ENCODE assay signal across 32 cellular contexts in the genomic region with DNA sequence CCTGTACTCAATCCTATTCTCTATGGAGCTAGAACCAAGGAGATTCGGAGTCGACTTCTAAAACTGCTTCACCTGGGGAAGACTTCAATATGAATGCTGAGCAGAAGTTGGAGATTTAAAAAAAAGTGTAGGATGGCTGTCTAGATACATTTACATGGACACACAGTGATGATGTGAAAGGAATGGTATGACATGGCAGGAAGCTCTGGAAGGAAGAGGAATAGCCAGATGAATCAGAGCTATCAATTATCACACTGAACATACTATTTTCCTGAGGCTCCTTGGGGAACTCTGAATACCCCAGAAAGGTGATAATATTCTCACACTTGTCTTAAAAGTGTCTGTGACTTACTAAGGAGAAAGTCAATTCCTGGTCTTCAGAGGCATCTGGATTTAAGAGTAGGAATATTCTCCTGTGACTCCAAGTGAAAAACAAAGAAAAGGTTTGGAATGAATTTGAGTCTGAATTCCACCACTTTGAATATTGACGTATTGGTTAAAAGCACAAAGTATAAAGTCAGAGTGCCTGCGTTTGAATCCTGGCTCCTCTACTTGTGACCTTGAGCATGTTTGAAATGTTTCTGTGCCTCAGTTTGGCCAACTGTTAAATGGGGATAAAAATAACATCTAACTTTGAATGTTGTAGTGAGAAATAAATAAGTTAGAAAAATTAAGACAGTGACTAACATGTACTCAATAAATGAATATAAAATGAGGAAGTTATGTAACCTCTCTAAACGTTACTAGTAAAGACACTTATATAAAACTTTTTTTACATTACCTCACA. TPM values are rescaled to one million over a fixed set of nuclear protein-coding genes. Genes with fewer than 3 reads are reported as not detected.
"Had no signal": no experiment of that assay in that cellular context is flagged by ENCODE, and none has a peak within 500 bp of the region (broad histone marks: within the 10 kb centered on the region; RNA-seq: fewer than 3 reads in every experiment).

No MANE protein-coding gene starts in this region.

- H3K27ac Mint-ChIP-seq: activated CD4-positive, alpha-beta T cell treated with anti-CD3 and anti-CD28 coated beads, Interleukin-2, amount 10 ng/mL, durations not matched to agents 7 days and 5 days; activated CD8-positive, alpha-beta memory T cell treated with anti-CD3 and anti-CD28 coated beads, Interleukin-2, amount 10 ng/mL, durations not matched to agents 7 days and 5 days; activated CD8-positive, alpha-beta T cell treated with anti-CD3 and anti-CD28 coated beads for 36 hours; activated naive CD8-positive, alpha-beta T cell treated with anti-CD3 and anti-CD28 coated beads, Interleukin-2, amount 50 U/mL, for 24 hours; memory B cell; nephron progenitor cell; stimulated activated naive CD8-positive, alpha-beta T cell treated with anti-CD3 and anti-CD28 coated beads, Interleukin-15, amount 100 ng/mL, for 72 hours had no signal

- H3K27ac ChIP-seq: brain microvascular endothelial cell, gastrocnemius medialis, pancreas, psoas muscle, tibial artery, VCaP had no signal

- H3K4me1 ChIP-seq: gastrocnemius medialis, pancreas, psoas muscle, tibial artery had no signal

- H3K36me3 Mint-ChIP-seq: activated CD8-positive, alpha-beta memory T cell treated with anti-CD3 and anti-CD28 coated beads, Interleukin-2, amount 10 ng/mL, durations not matched to agents 7 days and 5 days; memory B cell had no signal

- H3K4me1 Mint-ChIP-seq: activated CD4-positive, alpha-beta T cell treated with anti-CD3 and anti-CD28 coated beads, Interleukin-2, amount 10 ng/mL, durations not matched to agents 7 days and 5 days; activated CD8-positive, alpha-beta memory T cell treated with anti-CD3 and anti-CD28 coated beads, Interleukin-2, amount 10 ng/mL, durations not matched to agents 7 days and 5 days; nephron progenitor cell had no signal

- ATAC-seq: activated CD8-positive, alpha-beta memory T cell treated with anti-CD3 and anti-CD28 coated beads, Interleukin-2, amount 10 ng/mL, durations not matched to agents 7 days and 5 days; activated CD8-positive, alpha-beta T cell treated with anti-CD3 and anti-CD28 coated beads for 36 hours; activated naive CD8-positive, alpha-beta T cell treated with anti-CD3 and anti-CD28 coated beads, Interleukin-2, amount 50 U/mL, for 24 hours; esophagus mucosa; gastrocnemius medialis; left colon; mucosa of descending colon; pancreas; psoas muscle; right cardiac atrium; stimulated activated naive CD8-positive, alpha-beta T cell treated with anti-CD3 and anti-CD28 coated beads, Interleukin-15, amount 100 ng/mL, for 72 hours had no signal

- H3K9me3 ChIP-seq: gastrocnemius medialis, mucosa of descending colon, pancreas, psoas muscle, tibial artery had no signal

- FAIRE-seq: pancreas had no signal

- H3K4me3 ChIP-seq: gastrocnemius medialis, mucosa of descending colon, pancreas, psoas muscle, tibial artery had no signal

- H3K9me3 Mint-ChIP-seq: activated CD4-positive, alpha-beta T cell treated with anti-CD3 and anti-CD28 coated beads, Interleukin-2, amount 10 ng/mL, durations not matched to agents 7 days and 5 days; activated CD8-positive, alpha-beta T cell treated with anti-CD3 and anti-CD28 coated beads for 36 hours; activated naive CD8-positive, alpha-beta T cell treated with anti-CD3 and anti-CD28 coated beads, Interleukin-2, amount 50 U/mL, for 24 hours; memory B cell; nephron progenitor cell; stimulated activated naive CD8-positive, alpha-beta T cell treated with anti-CD3 and anti-CD28 coated beads, Interleukin-15, amount 100 ng/mL, for 72 hours had no signal

- H3K27me3 ChIP-seq: brain microvascular endothelial cell, gastrocnemius medialis, pancreas, tibial artery had no signal

- H3K36me3 ChIP-seq: brain microvascular endothelial cell, gastrocnemius medialis, pancreas, tibial artery had no signal

- DNase-seq: activated CD4-positive, alpha-beta T cell treated with anti-CD3 and anti-CD28 coated beads, Interleukin-2, amount 10 ng/mL, durations not matched to agents 7 days and 5 days; activated CD4-positive, CD25-positive, alpha-beta regulatory T cell treated with anti-CD3 and anti-CD28 coated beads, Interleukin-2, amount 50 U/mL, for 72 hours; activated CD8-positive, alpha-beta memory T cell treated with anti-CD3 and anti-CD28 coated beads, Interleukin-2, amount 10 ng/mL, durations not matched to agents 7 days and 5 days; activated CD8-positive, alpha-beta T cell treated with anti-CD3 and anti-CD28 coated beads for 36 hours; activated gamma-delta T cell; activated naive CD4-positive, alpha-beta T cell treated with anti-CD3 and anti-CD28 coated beads, Interleukin-2, amount 50 U/mL, for 16 hours; activated naive CD8-positive, alpha-beta T cell treated with anti-CD3 and anti-CD28 coated beads, Interleukin-2, amount 50 U/mL, for 24 hours; activated T-cell treated with anti-CD3 and anti-CD28 coated beads for 4 hours; anterior cingulate cortex; brain microvascular endothelial cell; central memory CD4-positive, alpha-beta T cell; effector memory CD4-positive, alpha-beta T cell; gastrocnemius medialis; head of caudate nucleus; islet precursor cell; left colon; mucosa of descending colon; nephron progenitor cell; pancreas; psoas muscle; right cardiac atrium; stimulated activated CD4-positive, alpha-beta T cell treated with anti-CD3 and anti-CD28 coated beads, Interleukin-12 subunit alpha, Interleukin-12 subunit beta, amount 100 ng/mL, for 4 hours; stimulated activated naive CD8-positive, alpha-beta T cell treated with anti-CD3 and anti-CD28 coated beads, Interleukin-15, amount 100 ng/mL, for 72 hours; tibial artery had no signal

- H3K27me3 Mint-ChIP-seq: activated CD8-positive, alpha-beta T cell treated with anti-CD3 and anti-CD28 coated beads for 36 hours had no signal

- H3K4me3 Mint-ChIP-seq: activated CD4-positive, alpha-beta T cell treated with anti-CD3 and anti-CD28 coated beads, Interleukin-2, amount 10 ng/mL, durations not matched to agents 7 days and 5 days; activated CD8-positive, alpha-beta memory T cell treated with anti-CD3 and anti-CD28 coated beads, Interleukin-2, amount 10 ng/mL, durations not matched to agents 7 days and 5 days; activated CD8-positive, alpha-beta T cell treated with anti-CD3 and anti-CD28 coated beads for 36 hours; activated naive CD8-positive, alpha-beta T cell treated with anti-CD3 and anti-CD28 coated beads, Interleukin-2, amount 50 U/mL, for 24 hours; memory B cell; nephron progenitor cell; stimulated activated naive CD8-positive, alpha-beta T cell treated with anti-CD3 and anti-CD28 coated beads, Interleukin-15, amount 100 ng/mL, for 72 hours had no signal

RNA-seq across cellular contexts. Expression of a gene that starts 1.3 kb away (rescaled TPM):
- total RNA-seq: activated CD4-positive, alpha-beta T cell treated with anti-CD3 and anti-CD28 coated beads, Interleukin-2, amount 10 ng/mL, durations not matched to agents 7 days and 5 days; activated CD8-positive, alpha-beta memory T cell treated with anti-CD3 and anti-CD28 coated beads, Interleukin-2, amount 10 ng/mL, durations not matched to agents 7 days and 5 days; activated CD8-positive, alpha-beta T cell treated with anti-CD3 and anti-CD28 coated beads for 36 hours; dermis microvascular lymphatic vessel endothelial cell; esophagus mucosa; gastrocnemius medialis; left colon; lower leg skin; mucosa of descending colon; pancreas; psoas muscle; right cardiac atrium; skeletal muscle tissue; T-helper 2 cell treated with Interferon-gamma antibody and Interleukin-4, amounts not matched to agents 100 ng/mL and 5 ng/mL, for 36 hours; urinary bladder had no signal
- polyA plus RNA-seq: pancreas, psoas muscle, right cardiac atrium, urinary bladder had no signal

RNA-seq across cellular contexts. Expression of a gene that starts 20.0 kb away (rescaled TPM):
- total RNA-seq: activated CD4-positive, alpha-beta T cell treated with anti-CD3 and anti-CD28 coated beads, Interleukin-2, amount 10 ng/mL, durations not matched to agents 7 days and 5 days; activated CD8-positive, alpha-beta T cell treated with anti-CD3 and anti-CD28 coated beads for 36 hours; dermis microvascular lymphatic vessel endothelial cell; esophagus mucosa; gastrocnemius medialis; left colon; psoas muscle; T-helper 2 cell treated with Interferon-gamma antibody and Interleukin-4, amounts not matched to agents 100 ng/mL and 5 ng/mL, for 36 hours had no signal
- polyA plus RNA-seq: pancreas, psoas muscle, urinary bladder had no signal

RNA-seq across cellular contexts. Expression of a gene that starts 26.7 kb away (rescaled TPM):
- total RNA-seq: dermis microvascular lymphatic vessel endothelial cell, psoas muscle had no signal

RNA-seq across cellular contexts. Expression of a gene that starts 40.6 kb away (rescaled TPM):
- total RNA-seq: activated CD4-positive, alpha-beta T cell treated with anti-CD3 and anti-CD28 coated beads, Interleukin-2, amount 10 ng/mL, durations not matched to agents 7 days and 5 days; activated CD8-positive, alpha-beta memory T cell treated with anti-CD3 and anti-CD28 coated beads, Interleukin-2, amount 10 ng/mL, durations not matched to agents 7 days and 5 days; activated CD8-positive, alpha-beta T cell treated with anti-CD3 and anti-CD28 coated beads for 36 hours; dermis microvascular lymphatic vessel endothelial cell; esophagus mucosa; gastrocnemius medialis; left colon; lower leg skin; mucosa of descending colon; pancreas; psoas muscle; right cardiac atrium; skeletal muscle tissue; T-helper 2 cell treated with Interferon-gamma antibody and Interleukin-4, amounts not matched to agents 100 ng/mL and 5 ng/mL, for 36 hours; urinary bladder had no signal
- polyA plus RNA-seq: pancreas, psoas muscle, right cardiac atrium, urinary bladder had no signal

RNA-seq across cellular contexts. Expression of a gene that starts 48.5 kb away (rescaled TPM):
- total RNA-seq: activated CD4-positive, alpha-beta T cell treated with anti-CD3 and anti-CD28 coated beads, Interleukin-2, amount 10 ng/mL, durations not matched to agents 7 days and 5 days; activated CD8-positive, alpha-beta memory T cell treated with anti-CD3 and anti-CD28 coated beads, Interleukin-2, amount 10 ng/mL, durations not matched to agents 7 days and 5 days; activated CD8-positive, alpha-beta T cell treated with anti-CD3 and anti-CD28 coated beads for 36 hours; esophagus mucosa; gastrocnemius medialis; left colon; lower leg skin; mucosa of descending colon; psoas muscle; right cardiac atrium; T-helper 2 cell treated with Interferon-gamma antibody and Interleukin-4, amounts not matched to agents 100 ng/mL and 5 ng/mL, for 36 hours had no signal
- polyA plus RNA-seq: pancreas, psoas muscle, right cardiac atrium, urinary bladder had no signal
